In genomic region chr22:44214187-44214586, GRCh38 we compare ENCODE assay signal across 20 cellular contexts. TPM values are rescaled to one million over a fixed set of nuclear protein-coding genes. Genes with fewer than 3 reads are reported as not detected.
DNase-seq lines count a peak whose midpoint lies in the region; ATAC-seq and TF ChIP-seq lines count a peak whose summit lies in the region.
"Had no signal": no experiment of that assay in that cellular context is flagged by ENCODE, and none has a peak within 500 bp of the region (broad histone marks: within the 10 kb centered on the region; RNA-seq: fewer than 3 reads in every experiment).

No MANE protein-coding gene starts in this region.

- H3K4me1 ChIP-seq in right atrium auricular region (peaks cover 0 to 11% of the 10 kb centered on the region in 2 donors), endodermal cell (ENCODE audit: control insufficient read depth, insufficient read depth, low read length) (no peaks in the 10 kb centered on the region), osteoblast (ENCODE audit: insufficient read depth, low read length) (peaks cover 21% of the 10 kb centered on the region), SJCRH30 (no peaks in the 10 kb centered on the region)
- H3K4me1 ChIP-seq: BE2C, Caco-2 had no signal

- no peaks in the 10 kb centered on the region for H3K36me3 ChIP-seq in right atrium auricular region
- no peaks in the 10 kb centered on the region for H3K36me3 ChIP-seq in endodermal cell (ENCODE audit: control insufficient read depth, insufficient read depth, low read length)
- H3K36me3 ChIP-seq in osteoblast (ENCODE audit: insufficient read depth, low read length), result no peaks in the 10 kb centered on the region
- no peaks in the 10 kb centered on the region for H3K36me3 ChIP-seq in SJCRH30
- H3K36me3 ChIP-seq: BE2C had no signal

- ATAC-seq in Right ventricle myocardium inferior, result no peak

- H3K27me3 Mint-ChIP-seq in endodermal cell (ENCODE audit: insufficient read depth), result peaks cover 4% of the 10 kb centered on the region
- H3K27me3 Mint-ChIP-seq: CD4-positive, CD25-positive, alpha-beta regulatory T cell; CD8-positive, alpha-beta memory T cell had no signal

- H3K27ac ChIP-seq in right atrium auricular region (no peak overlapping the region), endodermal cell (ENCODE audit: low read depth, low read length) (no peak overlapping the region), osteoblast (ENCODE audit: low read depth, low read length) (no peak overlapping the region), SJCRH30 (no peak overlapping the region)
- H3K27ac ChIP-seq: GM23248 had no signal

- no peak overlapping the region for H3K4me3 ChIP-seq in right atrium auricular region
- no peak overlapping the region for H3K4me3 ChIP-seq in endodermal cell (ENCODE audit: low read length)
- H3K4me3 ChIP-seq in osteoblast (ENCODE audit: insufficient read depth, low read length), result no peak overlapping the region
- H3K4me3 ChIP-seq in SJCRH30, result no peak overlapping the region
- H3K4me3 ChIP-seq: GM23248 had no signal

- intact Hi-C loops in Right ventricle myocardium inferior (cut with DNase I), result no loop called here

- no peak overlapping the region for H3K9ac ChIP-seq in endodermal cell (ENCODE audit: extremely low read depth, low read length, poor library complexity, severe bottlenecking)
- H3K9ac ChIP-seq: GM23248 had no signal

- TF ChIP-seq CTCF in right atrium auricular region (IDR thresholded peaks at IDR 0.05) (no peak), endodermal cell (conservative IDR thresholded peaks at IDR 0.05) (no peak), osteoblast (IDR thresholded peaks at IDR 0.05; ENCODE audit: extremely low read depth, low read depth, low read length) (no peak)

- H3K4me3 Mint-ChIP-seq in endodermal cell, result no peak overlapping the region
- H3K4me3 Mint-ChIP-seq: CD4-positive, CD25-positive, alpha-beta regulatory T cell; CD8-positive, alpha-beta memory T cell had no signal

- H3K9me3 ChIP-seq in right atrium auricular region, result peaks cover 0 to 31% of the 10 kb centered on the region in 2 donors
- peaks cover 10% of the 10 kb centered on the region for H3K9me3 ChIP-seq in endodermal cell (ENCODE audit: control insufficient read depth, low read length)
- no peaks in the 10 kb centered on the region for H3K9me3 ChIP-seq in osteoblast (ENCODE audit: low read depth, low read length)
- H3K9me3 ChIP-seq in SJCRH30 (replicated peaks), result no peaks in the 10 kb centered on the region
- H3K9me3 ChIP-seq: BE2C, Caco-2 had no signal

- H3K36me3 Mint-ChIP-seq in endodermal cell (ENCODE audit: low read depth), result no peaks in the 10 kb centered on the region

- no peaks in the 10 kb centered on the region for H3K4me1 Mint-ChIP-seq in endodermal cell

- DNase-seq in right atrium auricular region (ENCODE audit: low spot score) (peak; percentile 36), Right ventricle myocardium inferior (ENCODE audit: missing footprints) (no peak), endodermal cell (peak; percentile 18), osteoblast (ENCODE audit: insufficient read length, low spot score, missing footprints) (peak; percentile 39), NCI-H345 treated with DMSO at 0.1 percent for 48 hours (lab: John Stamatoyannopoulos, UW; ENCODE audit: unreplicated experiment) (no peak), SJCRH30 (no peak), COR-L47 (lab: John Stamatoyannopoulos, UW) (no peak), A172 (ENCODE audit: low spot score) (no peak)
- DNase-seq: 8988T; BE2C; C1 segment of cervical spinal cord; Caco-2; CD4-positive, CD25-positive, alpha-beta regulatory T cell; CD8-positive, alpha-beta memory T cell; DMS153; DMS79; GDM1; GM23248; HCEC 1CT had no signal

- no peaks in the 10 kb centered on the region for H4K20me1 ChIP-seq in osteoblast (ENCODE audit: insufficient read depth, low read length)

- WGBS in endodermal cell (ENCODE audit: insufficient coverage in 1 of 2, insufficient read length in 1 of 2), 2 experiments, result 86 to 93% methylated on average over 3 of the region's 3 CpGs

- H3K4me2 ChIP-seq in osteoblast (ENCODE audit: insufficient read depth, low read length), result no peak overlapping the region

- no peak overlapping the region for H3K27ac Mint-ChIP-seq in endodermal cell
- H3K27ac Mint-ChIP-seq: CD4-positive, CD25-positive, alpha-beta regulatory T cell; CD8-positive, alpha-beta memory T cell had no signal

- H3K9me3 Mint-ChIP-seq in endodermal cell, result peaks cover 8% of the 10 kb centered on the region

- H2AFZ ChIP-seq in osteoblast (ENCODE audit: low read length), result no peak overlapping the region
- H2AFZ ChIP-seq: GM23248 had no signal

- no peaks in the 10 kb centered on the region for H3K79me2 ChIP-seq in osteoblast (ENCODE audit: insufficient read depth, low read length)

- H3K27me3 ChIP-seq in right atrium auricular region (no peaks in the 10 kb centered on the region), endodermal cell (ENCODE audit: control insufficient read depth, insufficient read depth, low read length, poor library complexity, severe bottlenecking) (no peaks in the 10 kb centered on the region), osteoblast (ENCODE audit: insufficient read depth, low read length) (no peaks in the 10 kb centered on the region), SJCRH30 (no peaks in the 10 kb centered on the region)

RNA-seq across cellular contexts. Expression of gene PARVG, which starts 33.5 kb away (rescaled TPM):
- total RNA-seq in right atrium auricular region (1 to 10 TPM; 2.1 to 7.2 TPM), Right ventricle myocardium inferior (3.1 TPM), endodermal cell (under 1 TPM; 0.11 to 0.44 TPM), osteoblast (1.1 and 1.5 TPM in 2 replicates)
- not detected for polyA plus RNA-seq in endodermal cell (2013, experiment 1 of 2)
- 0.21 TPM for polyA plus RNA-seq in endodermal cell (2013, experiment 2 of 2)
- total RNA-seq in SJCRH30 (2014; rRNA removed; shearing (Covaris generic)), result not detected in 2 replicates
- total RNA-seq in A172 (2014; rRNA removed; shearing (Covaris generic)), result not detected in 2 replicates
- total RNA-seq: Caco-2, GM23248, HT-29 had no signal
- polyA plus RNA-seq: GM23248 had no signal

Comparison
In these comparisons a context has a peak if more than half of its experiments do, and no peak if none do; other contexts are left out.
1. DNase-seq: peak in right atrium auricular region (single experiment), endodermal cell (single experiment) and osteoblast (single experiment); none in Right ventricle myocardium inferior (single experiment), NCI-H345 treated with DMSO at 0.1 percent for 48 hours (single experiment), SJCRH30 (0 of 2), COR-L47 (single experiment) and A172 (single experiment).